Comparison of ENCODE assay signal across 12 cellular contexts in the genomic region with DNA sequence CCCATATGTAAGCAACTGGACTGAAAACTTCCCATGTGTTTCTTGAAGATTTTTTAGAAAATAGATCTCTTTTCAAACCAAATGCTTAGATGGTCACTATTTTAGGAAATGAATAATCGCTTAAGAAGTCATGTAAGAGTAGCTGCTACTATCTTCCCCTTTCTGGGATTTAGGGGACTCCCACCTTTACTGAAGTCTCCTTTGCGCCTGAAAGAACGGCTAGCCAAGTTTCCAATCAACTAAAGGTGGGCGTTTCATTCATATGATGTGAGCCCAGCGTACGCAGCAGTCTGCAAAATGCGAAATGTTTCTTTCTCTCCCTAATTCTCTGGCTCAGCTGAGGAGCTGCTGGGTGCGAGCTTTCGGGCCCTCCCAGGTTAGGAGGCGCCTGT.
DNase-seq lines count a peak whose midpoint lies in the region; TF ChIP-seq lines count a peak whose summit lies in the region.
"Had no signal": no experiment of that assay in that cellular context is flagged by ENCODE, and none has a peak within 500 bp of the region (broad histone marks: within the 10 kb centered on the region; RNA-seq: fewer than 3 reads in every experiment).

No MANE protein-coding gene starts in this region.

- DNase-seq in SK-N-MC (ENCODE audit: low read depth, low spot score) (no peak), iPS DF 6.9 (ENCODE audit: low read depth, low spot score) (no peak), amygdala (lab: John Stamatoyannopoulos, UW) (no peak), GM10248 (ENCODE audit: extremely low spot score) (no peak)
- DNase-seq in activated CD8-positive, alpha-beta memory T cell treated with anti-CD3 and anti-CD28 coated beads, Interleukin-2, amount 50 U/mL, for 48 hours: no peak
- no peak for DNase-seq in activated CD4-positive, alpha-beta T cell treated with anti-CD3 and anti-CD28 coated beads for 4 hours
- DNase-seq: activated effector memory CD4-positive, alpha-beta T cell treated with anti-CD3 and anti-CD28 coated beads, Interleukin-2, amount 50 U/mL, for 16 hours; AML-193; MG63; T-helper 1 cell had no signal

- peaks cover 0 to 15% (median 0%) of the 10 kb centered on the region in 11 experiments; a peak in 1 of 22 replicates for H4K20me1 ChIP-seq in BLaER1 treated with 17β-estradiol and CSF1 and Interleukin-3, amounts not matched to agents 10 nM and 100 nM

- peak overlapping the region; percentile 51 to 98 (median 94) for H3K9ac ChIP-seq in BLaER1 treated with 17β-estradiol and CSF1 and Interleukin-3, amounts not matched to agents 10 nM and 100 nM
- H3K9ac ChIP-seq in SK-N-MC (ENCODE audit: insufficient read length) (no peak overlapping the region), rectal smooth muscle tissue (ENCODE audit: low read length) (no peak overlapping the region)

- peaks cover 37 to 53% (median 42%) of the 10 kb centered on the region in 11 experiments; a peak in 21 of 22 replicates for H3K27me3 ChIP-seq in BLaER1 treated with 17β-estradiol and CSF1 and Interleukin-3, amounts not matched to agents 10 nM and 100 nM
- H3K27me3 ChIP-seq in iPS DF 6.9 (ENCODE audit: control insufficient read depth, insufficient read depth, low read length): peaks cover 24% of the 10 kb centered on the region
- H3K27me3 ChIP-seq in rectal smooth muscle tissue (ENCODE audit: control insufficient read depth, insufficient read depth, low read length): peaks cover 16% of the 10 kb centered on the region

- POLR2A ChIA-PET in GM10248 (lab: Yijun Ruan, JAX): no interaction called here

- WGBS in iPS DF 6.9 (ENCODE audit: insufficient coverage, insufficient read length): no CpG with 5 or more reads among the region's 10 CpGs

- peaks cover 42 to 86% (median 82%) of the 10 kb centered on the region in 10 experiments for H3K4me1 ChIP-seq in BLaER1 treated with 17β-estradiol and CSF1 and Interleukin-3, amounts not matched to agents 10 nM and 100 nM
- H3K4me1 ChIP-seq in iPS DF 6.9 (ENCODE audit: control insufficient read depth, insufficient read depth, low read length): 0 out of 2 replicates have a peak, but pooled peaks cover 1% of the 10 kb centered on the region
- peaks cover 6% of the 10 kb centered on the region for H3K4me1 ChIP-seq in rectal smooth muscle tissue (ENCODE audit: control insufficient read depth, insufficient read depth, low read length)

- CTCF ChIA-PET in GM10248 (lab: Yijun Ruan, JAX): no interaction called here

- H3K27ac ChIP-seq in BLaER1 treated with 17β-estradiol and CSF1 and Interleukin-3, amounts not matched to agents 10 nM and 100 nM: peak overlapping the region in 9 of 11 experiments; percentile 60 to 98 (median 94); a peak in 18 of 22 replicates
- no peak overlapping the region for H3K27ac ChIP-seq in SK-N-MC
- H3K27ac ChIP-seq in iPS DF 6.9 (ENCODE audit: low read length): no peak overlapping the region
- H3K27ac ChIP-seq in rectal smooth muscle tissue (ENCODE audit: low read depth, low read length): no peak overlapping the region

- no peaks in the 10 kb centered on the region for H3K9me3 ChIP-seq in BLaER1 treated with 17β-estradiol and CSF1 and Interleukin-3, amounts not matched to agents 10 nM and 100 nM (replicated peaks in 1 of 11)
- H3K9me3 ChIP-seq in SK-N-MC (ENCODE audit: low read depth, low read length) (no peaks in the 10 kb centered on the region), iPS DF 6.9 (ENCODE audit: control insufficient read depth, insufficient read depth, low read length) (no peaks in the 10 kb centered on the region)
- H3K9me3 ChIP-seq: MG63 had no signal

- TF ChIP-seq CTCF in GM10248 (IDR thresholded peaks at IDR 0.05; ENCODE audit: control extremely low read depth, extremely low read depth, low read depth, missing control alignments): no peak

- H3K4me2 ChIP-seq in BLaER1 treated with 17β-estradiol and CSF1 and Interleukin-3, amounts not matched to agents 10 nM and 100 nM: peak overlapping the region; percentile 77 to 100 (median 91)

- H3K36me3 ChIP-seq in BLaER1 treated with 17β-estradiol and CSF1 and Interleukin-3, amounts not matched to agents 10 nM and 100 nM: peaks cover 0 to 40% (median 27%) of the 10 kb centered on the region in 11 experiments; a peak in 14 of 22 replicates
- H3K36me3 ChIP-seq in SK-N-MC (ENCODE audit: insufficient read depth, low read length): no peaks in the 10 kb centered on the region
- no peaks in the 10 kb centered on the region; the same call in 1 of the 2 replicates for H3K36me3 ChIP-seq in iPS DF 6.9 (ENCODE audit: control insufficient read depth, insufficient read depth, low read length)
- H3K36me3 ChIP-seq in rectal smooth muscle tissue (ENCODE audit: control insufficient read depth, insufficient read depth, low read length): no peaks in the 10 kb centered on the region
- H3K36me3 ChIP-seq: MG63 had no signal

- peak overlapping the region; percentile 63 to 98 (median 90) for H3K4me3 ChIP-seq in BLaER1 treated with 17β-estradiol and CSF1 and Interleukin-3, amounts not matched to agents 10 nM and 100 nM
- H3K4me3 ChIP-seq in SK-N-MC (peak overlapping the region; percentile 79), iPS DF 6.9 (ENCODE audit: low read length) (peak overlapping the region; percentile 69; the same call in 1 of the 2 replicates), rectal smooth muscle tissue (ENCODE audit: low read length) (peak overlapping the region; percentile 49)

Comparison
In these comparisons a context has a peak if more than half of its experiments do, and no peak if none do; other contexts are left out.
1. H3K27ac ChIP-seq: peak in BLaER1 treated with 17β-estradiol and CSF1 and Interleukin-3, amounts not matched to agents 10 nM and 100 nM (9 of 11); none in SK-N-MC (single experiment), iPS DF 6.9 (single experiment) and rectal smooth muscle tissue (single experiment).
2. H3K9ac ChIP-seq: peak in BLaER1 treated with 17β-estradiol and CSF1 and Interleukin-3, amounts not matched to agents 10 nM and 100 nM (11 of 11); none in SK-N-MC (single experiment) and rectal smooth muscle tissue (single experiment).
3. Peak in every context shown above with its lines, with median percentiles within 50 percentile points of each other: H3K4me3 ChIP-seq.